Comparison of ENCODE assay signal across 1 cellular context in the genomic region with DNA sequence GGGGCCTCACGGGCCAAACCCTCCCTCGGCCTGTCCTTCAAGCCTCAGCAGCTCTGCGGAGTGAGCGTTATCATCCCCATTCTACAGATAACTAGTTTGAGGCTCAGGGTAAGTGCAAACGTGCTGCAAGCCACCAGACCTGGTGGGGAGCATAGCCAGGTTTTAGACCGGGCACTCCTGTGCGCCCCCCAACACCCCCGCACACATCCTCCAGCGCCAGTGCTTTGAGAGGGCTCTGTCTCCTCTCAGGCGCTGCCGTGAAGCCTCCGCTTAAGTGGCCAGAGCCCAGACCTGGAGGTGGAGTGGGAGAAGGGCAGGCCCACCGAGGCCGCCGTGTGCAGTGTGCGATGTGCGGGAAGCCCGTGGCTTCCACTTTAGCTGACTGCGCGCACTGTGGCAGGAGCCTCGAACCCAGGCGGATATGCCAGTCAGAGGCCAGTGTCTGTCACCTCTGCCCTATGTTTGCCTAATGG.
TF ChIP-seq lines count a peak whose summit lies in the region.

No MANE protein-coding gene starts in this region.

TF ChIP-seq in K562, 482 proteins besides CTCF, POLR2A, EP300 and RAD21 (continued from another document):
- TF ChIP-seq, protein P1, sequence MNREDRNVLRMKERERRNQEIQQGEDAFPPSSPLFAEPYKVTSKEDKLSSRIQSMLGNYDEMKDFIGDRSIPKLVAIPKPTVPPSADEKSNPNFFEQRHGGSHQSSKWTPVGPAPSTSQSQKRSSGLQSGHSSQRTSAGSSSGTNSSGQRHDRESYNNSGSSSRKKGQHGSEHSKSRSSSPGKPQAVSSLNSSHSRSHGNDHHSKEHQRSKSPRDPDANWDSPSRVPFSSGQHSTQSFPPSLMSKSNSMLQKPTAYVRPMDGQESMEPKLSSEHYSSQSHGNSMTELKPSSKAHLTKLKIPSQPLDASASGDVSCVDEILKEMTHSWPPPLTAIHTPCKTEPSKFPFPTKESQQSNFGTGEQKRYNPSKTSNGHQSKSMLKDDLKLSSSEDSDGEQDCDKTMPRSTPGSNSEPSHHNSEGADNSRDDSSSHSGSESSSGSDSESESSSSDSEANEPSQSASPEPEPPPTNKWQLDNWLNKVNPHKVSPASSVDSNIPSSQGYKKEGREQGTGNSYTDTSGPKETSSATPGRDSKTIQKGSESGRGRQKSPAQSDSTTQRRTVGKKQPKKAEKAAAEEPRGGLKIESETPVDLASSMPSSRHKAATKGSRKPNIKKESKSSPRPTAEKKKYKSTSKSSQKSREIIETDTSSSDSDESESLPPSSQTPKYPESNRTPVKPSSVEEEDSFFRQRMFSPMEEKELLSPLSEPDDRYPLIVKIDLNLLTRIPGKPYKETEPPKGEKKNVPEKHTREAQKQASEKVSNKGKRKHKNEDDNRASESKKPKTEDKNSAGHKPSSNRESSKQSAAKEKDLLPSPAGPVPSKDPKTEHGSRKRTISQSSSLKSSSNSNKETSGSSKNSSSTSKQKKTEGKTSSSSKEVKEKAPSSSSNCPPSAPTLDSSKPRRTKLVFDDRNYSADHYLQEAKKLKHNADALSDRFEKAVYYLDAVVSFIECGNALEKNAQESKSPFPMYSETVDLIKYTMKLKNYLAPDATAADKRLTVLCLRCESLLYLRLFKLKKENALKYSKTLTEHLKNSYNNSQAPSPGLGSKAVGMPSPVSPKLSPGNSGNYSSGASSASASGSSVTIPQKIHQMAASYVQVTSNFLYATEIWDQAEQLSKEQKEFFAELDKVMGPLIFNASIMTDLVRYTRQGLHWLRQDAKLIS (CRISPR knock-in tag; IDR thresholded peaks at IDR 0.05): no peak
- TF ChIP-seq ZBTB43 (CRISPR knock-in tag; IDR thresholded peaks at IDR 0.05): no peak
- TF ChIP-seq SREBF2 (CRISPR knock-in tag; IDR thresholded peaks at IDR 0.05): no peak
- no peak for TF ChIP-seq SMARCB1 (IDR thresholded peaks at IDR 0.05; ENCODE audit: insufficient read length, low read depth)
- no peak for TF ChIP-seq SNRNP70 (optimal IDR thresholded peaks at IDR 0.05; ENCODE audit: low read depth, low read length)
- TF ChIP-seq ZNF584 (CRISPR knock-in tag; IDR thresholded peaks at IDR 0.05; ENCODE audit: low read depth): no peak
- TF ChIP-seq REST (CRISPR knock-in tag; IDR thresholded peaks at IDR 0.05; ENCODE audit: low read depth): no peak
- TF ChIP-seq, protein P2, sequence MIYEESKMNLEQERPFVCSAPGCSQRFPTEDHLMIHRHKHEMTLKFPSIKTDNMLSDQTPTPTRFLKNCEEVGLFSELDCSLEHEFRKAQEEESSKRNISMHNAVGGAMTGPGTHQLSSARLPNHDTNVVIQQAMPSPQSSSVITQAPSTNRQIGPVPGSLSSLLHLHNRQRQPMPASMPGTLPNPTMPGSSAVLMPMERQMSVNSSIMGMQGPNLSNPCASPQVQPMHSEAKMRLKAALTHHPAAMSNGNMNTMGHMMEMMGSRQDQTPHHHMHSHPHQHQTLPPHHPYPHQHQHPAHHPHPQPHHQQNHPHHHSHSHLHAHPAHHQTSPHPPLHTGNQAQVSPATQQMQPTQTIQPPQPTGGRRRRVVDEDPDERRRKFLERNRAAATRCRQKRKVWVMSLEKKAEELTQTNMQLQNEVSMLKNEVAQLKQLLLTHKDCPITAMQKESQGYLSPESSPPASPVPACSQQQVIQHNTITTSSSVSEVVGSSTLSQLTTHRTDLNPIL (CRISPR knock-in tag; IDR thresholded peaks at IDR 0.05): no peak
- no peak for TF ChIP-seq SMAD4 (CRISPR knock-in tag; conservative IDR thresholded peaks at IDR 0.05)
- no peak for TF ChIP-seq CC2D1A (IDR thresholded peaks at IDR 0.05)
- no peak for TF ChIP-seq TCF7L2 (IDR thresholded peaks at IDR 0.05; ENCODE audit: low read depth, low read length)
- no peak for TF ChIP-seq MYC (IDR thresholded peaks at IDR 0.05; ENCODE audit: low read depth, low read length)
- TF ChIP-seq MYC (CRISPR knock-in tag; IDR thresholded peaks at IDR 0.05; ENCODE audit: borderline replicate concordance, low read depth): no peak
- no peak for TF ChIP-seq GABPA (tag; conservative IDR thresholded peaks at IDR 0.05; ENCODE audit: low read depth)
- TF ChIP-seq CREB3L1 (IDR thresholded peaks at IDR 0.05; ENCODE audit: borderline replicate concordance, low read depth): peak; percentile 84; the same call in 1 of the 2 replicates
- no peak for TF ChIP-seq MBD2 (IDR thresholded peaks at IDR 0.05; ENCODE audit: borderline replicate concordance, low read depth)
- TF ChIP-seq ASH1L (IDR thresholded peaks at IDR 0.05; ENCODE audit: borderline replicate concordance, low read depth, partially characterized antibody): no peak
- peak; percentile 42 for TF ChIP-seq HMGN3 (IDR thresholded peaks at IDR 0.05; ENCODE audit: borderline replicate concordance, extremely low read depth, insufficient read length, low read depth, low read length)
- TF ChIP-seq ZNF133 (CRISPR knock-in tag; IDR thresholded peaks at IDR 0.05): no peak
- no peak for TF ChIP-seq ZNF280B (CRISPR knock-in tag; IDR thresholded peaks at IDR 0.05)
- peak; percentile 75; the same call in 1 of the 2 replicates for TF ChIP-seq CBFB (CRISPR knock-in tag; IDR thresholded peaks at IDR 0.05)
- TF ChIP-seq EGR1 (conservative IDR thresholded peaks at IDR 0.05): no peak
- TF ChIP-seq ZNF785 (CRISPR knock-in tag; IDR thresholded peaks at IDR 0.05): no peak
- TF ChIP-seq SP1 (CRISPR knock-in tag; IDR thresholded peaks at IDR 0.05): no peak
- TF ChIP-seq NFIC (IDR thresholded peaks at IDR 0.05): no peak
- TF ChIP-seq MTA1 (IDR thresholded peaks at IDR 0.05; ENCODE audit: borderline replicate concordance): no peak
- no peak for TF ChIP-seq PHB2 (IDR thresholded peaks at IDR 0.05; ENCODE audit: low read depth)
- TF ChIP-seq TAF7 (tag; IDR thresholded peaks at IDR 0.05): no peak
- TF ChIP-seq E2F3 (CRISPR knock-in tag; IDR thresholded peaks at IDR 0.05): no peak
- no peak for TF ChIP-seq IRF2 (CRISPR knock-in tag; IDR thresholded peaks at IDR 0.05)
- TF ChIP-seq, protein P3, sequence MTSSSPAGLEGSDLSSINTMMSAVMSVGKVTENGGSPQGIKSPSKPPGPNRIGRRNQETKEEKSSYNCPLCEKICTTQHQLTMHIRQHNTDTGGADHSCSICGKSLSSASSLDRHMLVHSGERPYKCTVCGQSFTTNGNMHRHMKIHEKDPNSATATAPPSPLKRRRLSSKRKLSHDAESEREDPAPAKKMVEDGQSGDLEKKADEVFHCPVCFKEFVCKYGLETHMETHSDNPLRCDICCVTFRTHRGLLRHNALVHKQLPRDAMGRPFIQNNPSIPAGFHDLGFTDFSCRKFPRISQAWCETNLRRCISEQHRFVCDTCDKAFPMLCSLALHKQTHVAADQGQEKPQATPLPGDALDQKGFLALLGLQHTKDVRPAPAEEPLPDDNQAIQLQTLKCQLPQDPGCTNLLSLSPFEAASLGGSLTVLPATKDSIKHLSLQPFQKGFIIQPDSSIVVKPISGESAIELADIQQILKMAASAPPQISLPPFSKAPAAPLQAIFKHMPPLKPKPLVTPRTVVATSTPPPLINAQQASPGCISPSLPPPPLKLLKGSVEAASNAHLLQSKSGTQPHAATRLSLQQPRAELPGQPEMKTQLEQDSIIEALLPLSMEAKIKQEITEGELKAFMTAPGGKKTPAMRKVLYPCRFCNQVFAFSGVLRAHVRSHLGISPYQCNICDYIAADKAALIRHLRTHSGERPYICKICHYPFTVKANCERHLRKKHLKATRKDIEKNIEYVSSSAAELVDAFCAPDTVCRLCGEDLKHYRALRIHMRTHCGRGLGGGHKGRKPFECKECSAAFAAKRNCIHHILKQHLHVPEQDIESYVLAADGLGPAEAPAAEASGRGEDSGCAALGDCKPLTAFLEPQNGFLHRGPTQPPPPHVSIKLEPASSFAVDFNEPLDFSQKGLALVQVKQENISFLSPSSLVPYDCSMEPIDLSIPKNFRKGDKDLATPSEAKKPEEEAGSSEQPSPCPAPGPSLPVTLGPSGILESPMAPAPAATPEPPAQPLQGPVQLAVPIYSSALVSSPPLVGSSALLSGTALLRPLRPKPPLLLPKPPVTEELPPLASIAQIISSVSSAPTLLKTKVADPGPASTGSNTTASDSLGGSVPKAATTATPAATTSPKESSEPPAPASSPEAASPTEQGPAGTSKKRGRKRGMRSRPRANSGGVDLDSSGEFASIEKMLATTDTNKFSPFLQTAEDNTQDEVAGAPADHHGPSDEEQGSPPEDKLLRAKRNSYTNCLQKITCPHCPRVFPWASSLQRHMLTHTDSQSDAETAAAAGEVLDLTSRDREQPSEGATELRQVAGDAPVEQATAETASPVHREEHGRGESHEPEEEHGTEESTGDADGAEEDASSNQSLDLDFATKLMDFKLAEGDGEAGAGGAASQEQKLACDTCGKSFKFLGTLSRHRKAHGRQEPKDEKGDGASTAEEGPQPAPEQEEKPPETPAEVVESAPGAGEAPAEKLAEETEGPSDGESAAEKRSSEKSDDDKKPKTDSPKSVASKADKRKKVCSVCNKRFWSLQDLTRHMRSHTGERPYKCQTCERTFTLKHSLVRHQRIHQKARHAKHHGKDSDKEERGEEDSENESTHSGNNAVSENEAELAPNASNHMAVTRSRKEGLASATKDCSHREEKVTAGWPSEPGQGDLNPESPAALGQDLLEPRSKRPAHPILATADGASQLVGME (CRISPR knock-in tag; IDR thresholded peaks at IDR 0.05): no peak
- TF ChIP-seq COPS2 (conservative IDR thresholded peaks at IDR 0.05): no peak
- 0 out of 2 replicates have a peak, but pooled peaks have one; percentile 70 for TF ChIP-seq PTBP1 (IDR thresholded peaks at IDR 0.05; ENCODE audit: low read depth, low read length)
- TF ChIP-seq THRB (CRISPR knock-in tag; conservative IDR thresholded peaks at IDR 0.05): no peak
- TF ChIP-seq KAT7 (CRISPR knock-in tag; IDR thresholded peaks at IDR 0.05; ENCODE audit: borderline replicate concordance): no peak
- no peak for TF ChIP-seq OTX1 (CRISPR knock-in tag; IDR thresholded peaks at IDR 0.05)
